ENCODE assay signal across 11 cellular contexts in the genomic region with DNA sequence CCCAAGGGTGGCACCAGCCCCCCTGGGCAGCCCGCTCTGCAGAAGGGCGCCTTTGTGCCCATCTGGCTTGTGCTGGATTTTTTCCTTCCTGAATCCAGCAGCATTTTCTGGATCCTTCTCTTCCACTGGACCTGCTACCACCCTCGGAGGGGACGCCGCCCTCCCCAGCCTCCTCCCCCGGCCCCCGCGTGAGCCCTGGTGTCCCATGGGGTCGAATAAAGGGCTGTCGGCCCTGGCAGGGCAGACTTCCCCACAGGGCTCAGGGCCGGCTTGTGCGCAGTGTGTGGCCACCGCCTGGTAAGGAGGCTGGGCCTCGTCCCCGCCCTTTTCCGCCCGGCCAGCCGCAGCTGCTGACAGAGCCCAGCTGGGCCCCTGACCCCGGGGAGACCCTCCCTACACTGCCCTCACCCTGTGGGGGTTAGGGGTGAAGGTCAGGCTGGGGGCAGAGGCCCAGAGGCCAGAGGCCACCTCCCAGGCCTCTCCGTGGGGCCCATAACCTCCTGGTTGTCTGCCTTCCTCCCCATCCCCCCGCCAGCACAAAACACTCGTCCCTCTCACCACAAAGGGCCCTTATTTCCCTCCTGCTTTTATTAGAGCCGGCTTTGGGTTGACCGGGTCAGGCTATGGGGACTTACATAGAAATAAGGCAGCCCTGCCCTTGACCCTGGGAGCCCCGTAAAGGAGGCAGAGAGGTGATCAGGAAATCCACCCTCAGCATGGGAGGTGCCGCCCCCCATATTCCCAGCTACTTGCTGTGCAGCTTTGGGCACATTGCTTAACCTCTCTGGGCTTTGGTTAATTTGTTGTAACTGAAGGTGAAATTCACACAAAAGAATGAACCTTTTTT.
DNase-seq lines count a peak whose midpoint lies in the region; ATAC-seq and TF ChIP-seq lines count a peak whose summit lies in the region.
"Had no signal": no experiment of that assay in that cellular context is flagged by ENCODE, and none has a peak within 500 bp of the region (broad histone marks: within the 10 kb centered on the region; RNA-seq: fewer than 3 reads in every experiment).

No MANE protein-coding gene starts in this region.

- BruUV-seq in OCI-LY7 (replicated peaks; lab: Mats Ljungman, UMichigan), result no TSS peak

- POLR2A ChIA-PET in CD8-positive, alpha-beta memory T cell (lab: Charles Lee), result no interaction called here
- POLR2A ChIA-PET in OCI-LY7 (lab: Charles Lee), result no interaction called here

- no peak for DNase-seq in stimulated activated naive CD8-positive, alpha-beta T cell treated with anti-CD3 and anti-CD28 coated beads, Interleukin-15, amount 100 ng/mL, for 72 hours
- no peak for DNase-seq in stimulated activated naive CD8-positive, alpha-beta T cell treated with anti-CD3 and anti-CD28 coated beads, Interleukin-15, Interleukin-2, amounts not matched to agents 100 U/mL and 50 U/mL, for 24 hours
- peak; percentile 72 for DNase-seq in fibroblast of villous mesenchyme (ENCODE audit: low read depth)
- DNase-seq in mucosa of descending colon, result peak; percentile 71 to 81 (median 80)
- DNase-seq in aorta, result peak in 1 of 2 donors; percentile 78
- no peak for DNase-seq in NCI-H524 (lab: John Stamatoyannopoulos, UW)
- no peak for DNase-seq in CD8-positive, alpha-beta memory T cell
- DNase-seq in OCI-LY7 (ENCODE audit: low spot score), result no peak

- H3K27me3 Mint-ChIP-seq in stimulated activated naive CD8-positive, alpha-beta T cell treated with anti-CD3 and anti-CD28 coated beads, Interleukin-15, amount 100 ng/mL, for 72 hours, result no peaks in the 10 kb centered on the region
- H3K27me3 Mint-ChIP-seq in CD8-positive, alpha-beta memory T cell, result peaks cover 1 to 2% of the 10 kb centered on the region in 2 donors

- no peaks in the 10 kb centered on the region for H3K9me3 Mint-ChIP-seq in stimulated activated naive CD8-positive, alpha-beta T cell treated with anti-CD3 and anti-CD28 coated beads, Interleukin-15, amount 100 ng/mL, for 72 hours
- H3K9me3 Mint-ChIP-seq in CD8-positive, alpha-beta memory T cell, result no peaks in the 10 kb centered on the region
- H3K9me3 Mint-ChIP-seq: activated T-helper 17 cell treated with anti-CD3 and anti-CD28 coated beads, Interleukin-2, amount 50 U/mL, for 72 hours; IgD-negative memory B cell had no signal

- CTCF ChIA-PET in CD8-positive, alpha-beta memory T cell (lab: Charles Lee), result no interaction called here
- CTCF ChIA-PET in OCI-LY7 (lab: Charles Lee; ENCODE audit: unreplicated experiment), result interaction anchor here (0.6 kb wide), 1 partner anchor 46 kb away, joined by 5 read pairs; no protein-coding TSS in a partner anchor

- H3K79me2 ChIP-seq in OCI-LY7 (ENCODE audit: insufficient read depth, low read depth, low read length), result no peaks in the 10 kb centered on the region

- no peaks in the 10 kb centered on the region for H3K4me1 Mint-ChIP-seq in stimulated activated naive CD8-positive, alpha-beta T cell treated with anti-CD3 and anti-CD28 coated beads, Interleukin-15, amount 100 ng/mL, for 72 hours
- no peaks in the 10 kb centered on the region for H3K4me1 Mint-ChIP-seq in CD8-positive, alpha-beta memory T cell
- H3K4me1 Mint-ChIP-seq: activated T-helper 17 cell treated with anti-CD3 and anti-CD28 coated beads, Interleukin-2, amount 50 U/mL, for 72 hours; IgD-negative memory B cell had no signal

- no peak overlapping the region for H2AFZ ChIP-seq in OCI-LY7 (ENCODE audit: low read length)

- H3K4me3 Mint-ChIP-seq in stimulated activated naive CD8-positive, alpha-beta T cell treated with anti-CD3 and anti-CD28 coated beads, Interleukin-15, amount 100 ng/mL, for 72 hours, result no peak overlapping the region
- H3K4me3 Mint-ChIP-seq in CD8-positive, alpha-beta memory T cell, result no peak overlapping the region
- H3K4me3 Mint-ChIP-seq: activated T-helper 17 cell treated with anti-CD3 and anti-CD28 coated beads, Interleukin-2, amount 50 U/mL, for 72 hours had no signal

- H3K4me3 ChIP-seq in fibroblast of villous mesenchyme (ENCODE audit: low read depth, low read length) (no peak overlapping the region), mucosa of descending colon (no peak overlapping the region), aorta (ENCODE audit: low read length in 2 of 2) (no peak overlapping the region), OCI-LY7 (ENCODE audit: low read depth, low read length, poor library complexity, severe bottlenecking) (no peak overlapping the region)
- H3K4me3 ChIP-seq in CD8-positive, alpha-beta memory T cell (ENCODE audit: low read length), result no peak overlapping the region

- no peaks in the 10 kb centered on the region for H3K27me3 ChIP-seq in aorta (ENCODE audit: control insufficient read depth in 1 of 2, insufficient read depth in 2 of 2, low read length in 1 of 2)
- H3K27me3 ChIP-seq in CD8-positive, alpha-beta memory T cell (ENCODE audit: insufficient read depth, low read length, poor library complexity, severe bottlenecking), result no peaks in the 10 kb centered on the region

- H3K36me3 ChIP-seq in mucosa of descending colon (ENCODE audit: low read depth), result no peaks in the 10 kb centered on the region
- no peaks in the 10 kb centered on the region for H3K36me3 ChIP-seq in aorta (ENCODE audit: control insufficient read depth in 1 of 2, insufficient read depth in 2 of 2, low read length in 1 of 2)
- no peaks in the 10 kb centered on the region for H3K36me3 ChIP-seq in CD8-positive, alpha-beta memory T cell (ENCODE audit: insufficient read depth, low read length)
- no peaks in the 10 kb centered on the region for H3K36me3 ChIP-seq in OCI-LY7 (ENCODE audit: insufficient read depth, low read length)

- 77 to 82% methylated on average over 26 of the region's 26 CpGs for WGBS in aorta, 2 donors

- H3K9me2 ChIP-seq in OCI-LY7 (ENCODE audit: insufficient read depth, low read length), result no peaks in the 10 kb centered on the region

- no peaks in the 10 kb centered on the region for H3K36me3 Mint-ChIP-seq in CD8-positive, alpha-beta memory T cell

- intact Hi-C loops in mucosa of descending colon (cut with DNase I, micrococcal nuclease), result no loop called here
- intact Hi-C loops in aorta (cut with DNase I), result no loop called here
- intact Hi-C loops in OCI-LY7 (cut with micrococcal nuclease; ENCODE audit: unreplicated experiment), result no loop called here

- H3K9me3 ChIP-seq in mucosa of descending colon (no peaks in the 10 kb centered on the region), aorta (ENCODE audit: control insufficient read depth, low read length) (no peaks in the 10 kb centered on the region), OCI-LY7 (ENCODE audit: low read length) (no peaks in the 10 kb centered on the region)
- H3K9me3 ChIP-seq in CD8-positive, alpha-beta memory T cell (ENCODE audit: low read length), result no peaks in the 10 kb centered on the region

- TF ChIP-seq CTCF in fibroblast of villous mesenchyme (IDR thresholded peaks at IDR 0.05; ENCODE audit: insufficient read depth, low read depth, low read length) (no peak), mucosa of descending colon (IDR thresholded peaks at IDR 0.05) (no peak), OCI-LY7 (conservative IDR thresholded peaks at IDR 0.05; ENCODE audit: low read length) (no peak)

- no peak overlapping the region for H3K27ac Mint-ChIP-seq in stimulated activated naive CD8-positive, alpha-beta T cell treated with anti-CD3 and anti-CD28 coated beads, Interleukin-15, amount 100 ng/mL, for 72 hours
- no peak overlapping the region for H3K27ac Mint-ChIP-seq in CD8-positive, alpha-beta memory T cell
- H3K27ac Mint-ChIP-seq: activated T-helper 17 cell treated with anti-CD3 and anti-CD28 coated beads, Interleukin-2, amount 50 U/mL, for 72 hours; IgD-negative memory B cell had no signal

- peak; percentile 24 for ATAC-seq in stimulated activated naive CD8-positive, alpha-beta T cell treated with anti-CD3 and anti-CD28 coated beads, Interleukin-15, amount 100 ng/mL, for 72 hours
- ATAC-seq in stimulated activated naive CD8-positive, alpha-beta T cell treated with anti-CD3 and anti-CD28 coated beads, Interleukin-15, Interleukin-2, amounts not matched to agents 100 U/mL and 50 U/mL, for 24 hours, result no peak
- ATAC-seq in mucosa of descending colon (peak; percentile 89), aorta (ENCODE audit: low FRiP score) (peak; percentile 3)
- ATAC-seq: activated T-helper 17 cell treated with anti-CD3 and anti-CD28 coated beads, Interleukin-2, amount 50 U/mL, for 72 hours; HCT116 had no signal

- no peak overlapping the region for H3K4me2 ChIP-seq in OCI-LY7 (ENCODE audit: low read length)

- peaks cover 10% of the 10 kb centered on the region for H3K4me1 ChIP-seq in mucosa of descending colon (ENCODE audit: low read depth)
- H3K4me1 ChIP-seq in aorta (ENCODE audit: control insufficient read depth in 1 of 2, insufficient read depth in 2 of 2, low read length in 2 of 2), result no peaks in the 10 kb centered on the region
- H3K4me1 ChIP-seq in CD8-positive, alpha-beta memory T cell (ENCODE audit: insufficient read depth, low read length), result no peaks in the 10 kb centered on the region
- H3K4me1 ChIP-seq in OCI-LY7 (ENCODE audit: insufficient read depth, low read length, poor library complexity, severe bottlenecking), result no peaks in the 10 kb centered on the region

- H4K20me1 ChIP-seq in OCI-LY7 (ENCODE audit: insufficient read depth, low read length), result no peaks in the 10 kb centered on the region

- H3K27ac ChIP-seq in aorta (ENCODE audit: low read depth in 1 of 2, low read length in 2 of 2) (no peak overlapping the region), OCI-LY7 (ENCODE audit: low read depth, low read length, poor library complexity, severe bottlenecking) (no peak overlapping the region)
- H3K27ac ChIP-seq in CD8-positive, alpha-beta memory T cell (ENCODE audit: low read depth, low read length), result no peak overlapping the region

Comparison
In these comparisons a context has a peak if more than half of its experiments do, and no peak if none do; other contexts are left out.
1. DNase-seq: peak in fibroblast of villous mesenchyme (single experiment) and mucosa of descending colon (3 of 3); none in stimulated activated naive CD8-positive, alpha-beta T cell treated with anti-CD3 and anti-CD28 coated beads, Interleukin-15, amount 100 ng/mL, for 72 hours (0 of 2), stimulated activated naive CD8-positive, alpha-beta T cell treated with anti-CD3 and anti-CD28 coated beads, Interleukin-15, Interleukin-2, amounts not matched to agents 100 U/mL and 50 U/mL, for 24 hours (single experiment), NCI-H524 (0 of 2), CD8-positive, alpha-beta memory T cell (0 of 5) and OCI-LY7 (single experiment).